In genomic region chr4:3372264-3372932, GRCh38 we compare ENCODE assay signal across 1 cellular context.
TF ChIP-seq lines count a peak whose summit lies in the region.

No MANE protein-coding gene starts in this region.

TF ChIP-seq in endothelial cell of umbilical vein, 7 proteins besides CTCF, POLR2A, EP300 and RAD21 (continued from another document):
- TF ChIP-seq POLR2AphosphoS5 (IDR thresholded peaks at IDR 0.05; ENCODE audit: insufficient read depth, low read depth, low read length) (no peak), EZH2 (IDR thresholded peaks at IDR 0.05; ENCODE audit: borderline replicate concordance, low read depth, low read length, severe bottlenecking) (no peak)
